In the genomic region with DNA sequence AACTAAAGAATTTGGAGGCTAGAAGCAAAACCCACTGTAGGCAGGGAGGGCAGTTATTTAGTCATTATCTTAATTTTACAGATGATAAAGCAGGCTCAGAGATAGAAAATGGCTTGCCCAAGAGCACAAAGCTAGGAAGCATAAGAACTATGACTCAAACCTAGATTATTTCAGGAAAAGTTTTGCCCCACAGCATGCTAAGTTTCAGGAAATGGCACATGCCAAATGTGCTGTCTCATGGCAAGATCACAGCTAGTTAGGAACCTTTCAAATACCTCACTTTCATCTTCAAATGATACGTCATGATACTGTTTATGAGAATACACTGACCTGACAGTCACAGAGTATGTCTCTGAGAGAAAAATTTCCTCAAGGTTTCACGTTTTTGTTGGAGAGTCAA, we compare ENCODE assay signal across 26 cellular contexts.
"Had no signal": no experiment of that assay in that cellular context is flagged by ENCODE, and none has a peak within 500 bp of the region (broad histone marks: within the 10 kb centered on the region; RNA-seq: fewer than 3 reads in every experiment).

No MANE protein-coding gene starts in this region.

- H3K4me1 Mint-ChIP-seq: activated B cell treated with CpG ODN at 0.5 μM for 24 hours; activated CD4-positive, alpha-beta T cell treated with anti-CD3 and anti-CD28 coated beads, Interleukin-2, amount 10 ng/mL, durations not matched to agents 24 days and 14 days; activated CD8-positive, alpha-beta memory T cell treated with anti-CD3 and anti-CD28 coated beads, Interleukin-2, amount 10 ng/mL, durations not matched to agents 7 days and 5 days; activated naive CD4-positive, alpha-beta T cell treated with anti-CD3 and anti-CD28 coated beads, Interleukin-2, amount 50 U/mL, for 24 hours had no signal

- H3K27ac ChIP-seq: body of pancreas, cardiac muscle cell had no signal

- H3K27me3 Mint-ChIP-seq: activated B cell treated with CpG ODN at 0.5 μM for 24 hours; activated CD4-positive, alpha-beta T cell treated with anti-CD3 and anti-CD28 coated beads, Interleukin-2, amount 10 ng/mL, durations not matched to agents 24 days and 14 days; activated CD8-positive, alpha-beta memory T cell treated with anti-CD3 and anti-CD28 coated beads, Interleukin-2, amount 10 ng/mL, durations not matched to agents 7 days and 5 days; activated naive CD4-positive, alpha-beta T cell treated with anti-CD3 and anti-CD28 coated beads, Interleukin-2, amount 50 U/mL, for 24 hours had no signal

- FAIRE-seq: TTC549 had no signal

- H3K36me3 Mint-ChIP-seq: activated CD8-positive, alpha-beta memory T cell treated with anti-CD3 and anti-CD28 coated beads, Interleukin-2, amount 10 ng/mL, durations not matched to agents 7 days and 5 days; activated naive CD4-positive, alpha-beta T cell treated with anti-CD3 and anti-CD28 coated beads, Interleukin-2, amount 50 U/mL, for 24 hours had no signal

- H3K36me3 ChIP-seq: cardiac muscle cell had no signal

- H3K4me3 Mint-ChIP-seq: activated B cell treated with CpG ODN at 0.5 μM for 24 hours; activated CD4-positive, alpha-beta T cell treated with anti-CD3 and anti-CD28 coated beads, Interleukin-2, amount 10 ng/mL, durations not matched to agents 24 days and 14 days; activated CD8-positive, alpha-beta memory T cell treated with anti-CD3 and anti-CD28 coated beads, Interleukin-2, amount 10 ng/mL, durations not matched to agents 7 days and 5 days; activated naive CD4-positive, alpha-beta T cell treated with anti-CD3 and anti-CD28 coated beads, Interleukin-2, amount 50 U/mL, for 24 hours; activated T-cell treated with anti-CD3 and anti-CD28 coated beads, Interleukin-2, amount 50 U/mL, for 24 hours; activated T-helper 1 cell treated with anti-CD3 and anti-CD28 coated beads, Interleukin-12 subunit alpha, Interleukin-12 subunit beta, Interleukin-2, Interleukin-4 antibody, amounts not matched to agents 30 ng/mL and 10 ng/mL and 1 ng/mL, durations not matched to agents 14 hours and 24 hours and 36 hours had no signal

- H3K27me3 ChIP-seq: body of pancreas, cardiac muscle cell had no signal

- ATAC-seq: activated CD8-positive, alpha-beta memory T cell treated with anti-CD3 and anti-CD28 coated beads, Interleukin-2, amount 10 ng/mL, durations not matched to agents 7 days and 5 days; body of pancreas had no signal

- H3K4me1 ChIP-seq: body of pancreas had no signal

- H3K27ac Mint-ChIP-seq: activated B cell treated with CpG ODN at 0.5 μM for 24 hours; activated CD4-positive, alpha-beta T cell treated with anti-CD3 and anti-CD28 coated beads, Interleukin-2, amount 10 ng/mL, durations not matched to agents 24 days and 14 days; activated CD8-positive, alpha-beta memory T cell treated with anti-CD3 and anti-CD28 coated beads, Interleukin-2, amount 10 ng/mL, durations not matched to agents 7 days and 5 days; activated naive CD4-positive, alpha-beta T cell treated with anti-CD3 and anti-CD28 coated beads, Interleukin-2, amount 50 U/mL, for 24 hours; activated T-cell treated with anti-CD3 and anti-CD28 coated beads, Interleukin-2, amount 50 U/mL, for 24 hours; activated T-helper 1 cell treated with anti-CD3 and anti-CD28 coated beads, Interleukin-12 subunit alpha, Interleukin-12 subunit beta, Interleukin-2, Interleukin-4 antibody, amounts not matched to agents 30 ng/mL and 10 ng/mL and 1 ng/mL, durations not matched to agents 14 hours and 24 hours and 36 hours had no signal

- DNase-seq: activated B cell treated with CpG ODN at 0.5 μM for 24 hours; activated CD4-positive, alpha-beta T cell treated with anti-CD3 and anti-CD28 coated beads for 1 hour; activated CD4-positive, alpha-beta T cell treated with anti-CD3 and anti-CD28 coated beads, Interleukin-2, amount 10 ng/mL, durations not matched to agents 24 days and 14 days; activated CD4-positive, alpha-beta T cell treated with anti-CD3 and anti-CD28 coated beads, Interleukin-2, amount 50 U/mL, for 48 hours; activated CD8-positive, alpha-beta memory T cell treated with anti-CD3 and anti-CD28 coated beads, Interleukin-2, amount 10 ng/mL, durations not matched to agents 7 days and 5 days; activated effector memory CD4-positive, alpha-beta T cell treated with Interleukin-2 at 50 U/mL for 16 hours; activated naive CD4-positive, alpha-beta T cell; activated T-cell treated with anti-CD3 and anti-CD28 coated beads, Interleukin-2, amount 50 U/mL, for 24 hours; aorta; body of pancreas; MM.1S; NCI-H1105; NCI-H1436; NCI-H1694 treated with DMSO at 0.1 percent for 48 hours; NCI-H2081; NCI-H345; NCI-H510A; NCI-H526 treated with DMSO at 0.1 percent for 48 hours; NCI-H82; SIG-M5; T-helper 2 cell; T1000 had no signal

- H3K9me3 ChIP-seq: body of pancreas had no signal

- H3K4me3 ChIP-seq: body of pancreas, cardiac muscle cell had no signal

- H3K9me3 Mint-ChIP-seq: activated B cell treated with CpG ODN at 0.5 μM for 24 hours; activated naive CD4-positive, alpha-beta T cell treated with anti-CD3 and anti-CD28 coated beads, Interleukin-2, amount 50 U/mL, for 24 hours; activated T-cell treated with anti-CD3 and anti-CD28 coated beads, Interleukin-2, amount 50 U/mL, for 24 hours had no signal
